In genomic region chr12:30021046-30021833, GRCh38 we compare ENCODE assay signal across 22 cellular contexts.
"Had no signal": no experiment of that assay in that cellular context is flagged by ENCODE, and none has a peak within 500 bp of the region (broad histone marks: within the 10 kb centered on the region; RNA-seq: fewer than 3 reads in every experiment).

No MANE protein-coding gene starts in this region.

- ATAC-seq: activated CD4-positive, CD25-positive, alpha-beta regulatory T cell treated with anti-CD3 and anti-CD28 coated beads, Interleukin-2, amount 50 U/mL, for 24 hours; effector memory CD8-positive, alpha-beta T cell; left ventricle myocardium superior; natural killer cell; stimulated activated naive CD8-positive, alpha-beta T cell treated with anti-CD3 and anti-CD28 coated beads, Interleukin-15, Interleukin-2, amounts not matched to agents 100 U/mL and 50 U/mL, for 24 hours had no signal

- H3K9me3 ChIP-seq: transverse colon had no signal

- H3K9me3 Mint-ChIP-seq: activated T-helper 2 cell treated with anti-CD3 and anti-CD28 coated beads, Interferon-gamma antibody, Interleukin-2, Interleukin-4, amounts not matched to agents 10 μg/mL and 5 μg/mL and 100 μg/mL, durations not matched to agents 14 hours and 24 hours and 36 hours had no signal

- H3K36me3 Mint-ChIP-seq: activated naive CD4-positive, alpha-beta T cell treated with anti-CD3 and anti-CD28 coated beads, Interleukin-2, amount 10 ng/mL, durations not matched to agents 7 days and 5 days; natural killer cell had no signal

- H3K27me3 Mint-ChIP-seq: activated naive CD4-positive, alpha-beta T cell treated with anti-CD3 and anti-CD28 coated beads, Interleukin-2, amount 10 ng/mL, durations not matched to agents 7 days and 5 days had no signal

- H3K4me1 Mint-ChIP-seq: activated naive CD4-positive, alpha-beta T cell treated with anti-CD3 and anti-CD28 coated beads, Interleukin-2, amount 10 ng/mL, durations not matched to agents 7 days and 5 days; natural killer cell had no signal

- DNase-seq: activated CD4-positive, alpha-beta T cell treated with anti-CD3 and anti-CD28 coated beads, Interleukin-2, amount 50 U/mL, for 1 hour; activated naive CD4-positive, alpha-beta T cell treated with anti-CD3 and anti-CD28 coated beads, Interleukin-2, amount 10 ng/mL, durations not matched to agents 7 days and 5 days; activated T-cell treated with anti-CD3 and anti-CD28 coated beads for 4 hours; brain microvascular endothelial cell; cerebellar nuclear complex; dermis blood vessel endothelial cell; effector memory CD8-positive, alpha-beta T cell; hippocampal formation; kidney; left ventricle myocardium superior; mesendoderm; natural killer cell; nucleus accumbens; posterior cingulate gyrus; retina; stimulated activated naive CD8-positive, alpha-beta T cell treated with anti-CD3 and anti-CD28 coated beads, Interleukin-15, Interleukin-2, amounts not matched to agents 100 U/mL and 50 U/mL, for 24 hours; T-helper 1 cell; T1000; transverse colon had no signal

- H3K4me3 ChIP-seq: skin epidermis, transverse colon had no signal

- H3K27ac ChIP-seq: brain microvascular endothelial cell, skin epidermis, transverse colon had no signal

- H3K27ac Mint-ChIP-seq: activated naive CD4-positive, alpha-beta T cell treated with anti-CD3 and anti-CD28 coated beads, Interleukin-2, amount 10 ng/mL, durations not matched to agents 7 days and 5 days; activated T-helper 2 cell treated with anti-CD3 and anti-CD28 coated beads, Interferon-gamma antibody, Interleukin-2, Interleukin-4, amounts not matched to agents 10 μg/mL and 5 μg/mL and 100 μg/mL, durations not matched to agents 14 hours and 24 hours and 36 hours; effector memory CD8-positive, alpha-beta T cell; natural killer cell had no signal

- H3K36me3 ChIP-seq: brain microvascular endothelial cell, transverse colon had no signal

- H3K4me3 Mint-ChIP-seq: activated naive CD4-positive, alpha-beta T cell treated with anti-CD3 and anti-CD28 coated beads, Interleukin-2, amount 10 ng/mL, durations not matched to agents 7 days and 5 days; effector memory CD8-positive, alpha-beta T cell; natural killer cell had no signal

- H3K27me3 ChIP-seq: brain microvascular endothelial cell, transverse colon had no signal

- H3K4me1 ChIP-seq: transverse colon had no signal
